In genomic region chr20:48722737-48723191, GRCh38 we compare ENCODE assay signal across 9 cellular contexts.
DNase-seq lines count a peak whose midpoint lies in the region; ATAC-seq and TF ChIP-seq lines count a peak whose summit lies in the region.
"Had no signal": no experiment of that assay in that cellular context is flagged by ENCODE, and none has a peak within 500 bp of the region (broad histone marks: within the 10 kb centered on the region; RNA-seq: fewer than 3 reads in every experiment).

No MANE protein-coding gene starts in this region.

- intact Hi-C loops in activated T-helper 2 cell treated with anti-CD3 and anti-CD28 coated beads, Interferon-gamma antibody, Interleukin-2, Interleukin-4, amounts not matched to agents 10 μg/mL and 5 μg/mL and 100 μg/mL, durations not matched to agents 14 hours and 24 hours and 36 hours (cut with micrococcal nuclease): no loop called here

- peaks cover 10 to 24% of the 10 kb centered on the region in 2 donors for H3K36me3 Mint-ChIP-seq in naive B cell
- H3K36me3 Mint-ChIP-seq in activated T-helper 2 cell treated with anti-CD3 and anti-CD28 coated beads, Interferon-gamma antibody, Interleukin-2, Interleukin-4, amounts not matched to agents 10 μg/mL and 5 μg/mL and 100 μg/mL, durations not matched to agents 14 hours and 24 hours and 36 hours (ENCODE audit: low read depth): peaks cover 46% of the 10 kb centered on the region

- H3K27ac ChIP-seq in DND-41 (ENCODE audit: low read length): no peak overlapping the region
- peak overlapping the region; percentile 99 for H3K27ac ChIP-seq in cingulate gyrus (ENCODE audit: low read depth, low read length)

- H3K9me3 Mint-ChIP-seq in naive B cell: peaks cover 0 to 5% (median 2%) of the 10 kb centered on the region in 7 donors
- H3K9me3 Mint-ChIP-seq in activated T-helper 2 cell treated with anti-CD3 and anti-CD28 coated beads, Interferon-gamma antibody, Interleukin-2, Interleukin-4, amounts not matched to agents 10 μg/mL and 5 μg/mL and 100 μg/mL, durations not matched to agents 14 hours and 24 hours and 36 hours: no peaks in the 10 kb centered on the region

- H3K4me3 Mint-ChIP-seq in naive B cell: peak overlapping the region; percentile 0 to 93 (median 74)
- H3K4me3 Mint-ChIP-seq in activated T-helper 2 cell treated with anti-CD3 and anti-CD28 coated beads, Interferon-gamma antibody, Interleukin-2, Interleukin-4, amounts not matched to agents 10 μg/mL and 5 μg/mL and 100 μg/mL, durations not matched to agents 14 hours and 24 hours and 36 hours (ENCODE audit: low read depth): no peak overlapping the region

- no peak for TF ChIP-seq CTCF in DND-41 (IDR thresholded peaks at IDR 0.05; ENCODE audit: borderline replicate concordance, extremely low read depth, low read length, poor library complexity, severe bottlenecking)

- no peaks in the 10 kb centered on the region for H3K79me2 ChIP-seq in DND-41 (ENCODE audit: insufficient read depth, low read length)

- H3K4me3 ChIP-seq in DND-41 (ENCODE audit: low read depth in 1 of 2, low read length in 2 of 2): no peak overlapping the region

- H3K27me3 ChIP-seq in DND-41 (ENCODE audit: insufficient read depth, low read length, poor library complexity): no peaks in the 10 kb centered on the region

- peaks cover 19% of the 10 kb centered on the region for H3K4me1 ChIP-seq in DND-41 (ENCODE audit: insufficient read depth, low read length)

- H2AFZ ChIP-seq in DND-41 (ENCODE audit: low read depth, low read length): no peak overlapping the region

- DNase-seq in DND-41 (peak; percentile 26), NCI-H1092 treated with DMSO at 0.1 percent for 48 hours (lab: John Stamatoyannopoulos, UW) (peak; percentile 57), naive B cell (peak; percentile 14), GM19238 (ENCODE audit: insufficient read length, low spot score) (no peak)
- no peak for DNase-seq in activated T-helper 2 cell treated with anti-CD3 and anti-CD28 coated beads, Interferon-gamma antibody, Interleukin-2, Interleukin-4, amounts not matched to agents 10 μg/mL and 5 μg/mL and 100 μg/mL, durations not matched to agents 14 hours and 24 hours and 36 hours (ENCODE audit: low spot score)
- DNase-seq in central memory CD4-positive, alpha-beta T cell: no peak

- H3K9ac ChIP-seq in DND-41 (ENCODE audit: low read depth, low read length): no peak overlapping the region

- ATAC-seq in DND-41 (ENCODE audit: insufficient read depth, low read depth) (no peak), naive B cell (ENCODE audit: low read depth in 2 of 2) (peak; percentile 50 to 60), HG03108 (IDR thresholded peaks at IDR 0.05; ENCODE audit: unreplicated experiment) (no peak)
- ATAC-seq: HCT116 had no signal

- H3K27ac Mint-ChIP-seq in naive B cell: peak overlapping the region in 5 of 6 donors; percentile 76 to 93 (median 86)
- no peak overlapping the region for H3K27ac Mint-ChIP-seq in activated T-helper 2 cell treated with anti-CD3 and anti-CD28 coated beads, Interferon-gamma antibody, Interleukin-2, Interleukin-4, amounts not matched to agents 10 μg/mL and 5 μg/mL and 100 μg/mL, durations not matched to agents 14 hours and 24 hours and 36 hours

- H3K4me2 ChIP-seq in DND-41 (ENCODE audit: insufficient read depth, low read length): no peak overlapping the region

- H3K36me3 ChIP-seq in DND-41 (ENCODE audit: insufficient read depth, low read length): no peaks in the 10 kb centered on the region

- peaks cover 61 to 75% (median 70%) of the 10 kb centered on the region in 3 donors for H3K4me1 Mint-ChIP-seq in naive B cell
- peaks cover 34% of the 10 kb centered on the region for H3K4me1 Mint-ChIP-seq in activated T-helper 2 cell treated with anti-CD3 and anti-CD28 coated beads, Interferon-gamma antibody, Interleukin-2, Interleukin-4, amounts not matched to agents 10 μg/mL and 5 μg/mL and 100 μg/mL, durations not matched to agents 14 hours and 24 hours and 36 hours (ENCODE audit: low read depth)

- H3K27me3 Mint-ChIP-seq in naive B cell: no peaks in the 10 kb centered on the region
- no peaks in the 10 kb centered on the region for H3K27me3 Mint-ChIP-seq in activated T-helper 2 cell treated with anti-CD3 and anti-CD28 coated beads, Interferon-gamma antibody, Interleukin-2, Interleukin-4, amounts not matched to agents 10 μg/mL and 5 μg/mL and 100 μg/mL, durations not matched to agents 14 hours and 24 hours and 36 hours (ENCODE audit: low read depth)

- no peaks in the 10 kb centered on the region for H3K9me3 ChIP-seq in DND-41 (ENCODE audit: insufficient read depth, low read length, severe bottlenecking)

- H4K20me1 ChIP-seq in DND-41 (ENCODE audit: insufficient read depth, low read length): no peaks in the 10 kb centered on the region

Comparison
In these comparisons a context has a peak if more than half of its experiments do, and no peak if none do; other contexts are left out.
1. ATAC-seq: peak in naive B cell (2 of 2); none in DND-41 (single experiment) and HG03108 (single experiment).
2. DNase-seq: peak in DND-41 (single experiment), NCI-H1092 treated with DMSO at 0.1 percent for 48 hours (single experiment) and naive B cell (single experiment); none in GM19238 (single experiment), activated T-helper 2 cell treated with anti-CD3 and anti-CD28 coated beads, Interferon-gamma antibody, Interleukin-2, Interleukin-4, amounts not matched to agents 10 μg/mL and 5 μg/mL and 100 μg/mL, durations not matched to agents 14 hours and 24 hours and 36 hours (single experiment) and central memory CD4-positive, alpha-beta T cell (single experiment).